ENCODE assay signal across 22 cellular contexts in the genomic region with DNA sequence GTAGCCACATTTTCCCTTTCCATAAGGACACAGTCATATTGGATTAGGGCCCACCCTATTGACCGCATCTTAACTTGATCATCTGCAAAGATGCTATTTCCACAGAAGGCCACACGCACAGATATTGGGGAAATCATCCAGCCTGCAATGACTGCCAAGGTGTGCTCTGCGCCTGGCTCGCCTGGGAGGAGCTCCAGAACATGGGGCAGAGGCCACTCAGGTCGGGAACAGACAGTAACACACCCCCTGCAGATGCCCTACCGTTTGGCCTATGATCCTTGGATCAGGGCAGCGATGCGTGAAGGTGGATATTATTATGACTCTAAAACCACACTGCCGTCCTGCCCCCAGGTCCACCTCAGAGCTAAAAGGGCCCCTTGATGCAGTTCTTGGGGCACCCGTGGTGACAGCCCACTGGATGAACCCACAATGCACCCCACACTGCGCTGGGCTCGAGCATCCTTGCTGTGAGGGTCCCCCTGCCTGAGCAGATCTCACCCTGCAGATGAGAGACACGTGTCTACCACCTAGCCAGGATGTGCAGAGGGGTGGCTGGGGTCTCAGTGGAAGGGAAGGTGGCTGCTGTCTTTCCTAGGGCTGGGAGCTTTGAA.
"Had no signal": no experiment of that assay in that cellular context is flagged by ENCODE, and none has a peak within 500 bp of the region (broad histone marks: within the 10 kb centered on the region; RNA-seq: fewer than 3 reads in every experiment).

No MANE protein-coding gene starts in this region.

- ATAC-seq: effector memory CD8-positive, alpha-beta T cell; gastrocnemius medialis; heart right ventricle; lower lobe of right lung; right cardiac atrium; stimulated activated memory B cell treated with anti-CD40 and anti-IgM and Interleukin-4, amounts not matched to agents 10 μg/mL and 1 μg/mL and 100 μg/mL, for 72 hours had no signal

- H3K36me3 Mint-ChIP-seq: stimulated activated memory B cell treated with anti-CD40 and anti-IgM and Interleukin-4, amounts not matched to agents 10 μg/mL and 1 μg/mL and 100 μg/mL, for 72 hours had no signal

- H3K4me2 ChIP-seq: smooth muscle cell had no signal

- H3K9me3 Mint-ChIP-seq: stimulated activated naive CD8-positive, alpha-beta T cell treated with anti-CD3 and anti-CD28 coated beads, Interleukin-15, Interleukin-2, amounts not matched to agents 100 ng/mL and 50 ng/mL, for 24 hours had no signal

- DNase-seq: effector memory CD8-positive, alpha-beta T cell; gastrocnemius medialis; heart right ventricle; hypothalamus; left ventricle myocardium inferior; lower lobe of right lung; mesendoderm; naive B cell; nephron progenitor cell; ovary; right cardiac atrium; stimulated activated CD4-positive, alpha-beta T cell treated with anti-CD3 and anti-CD28 coated beads, Interleukin-4, amount 100 ng/mL, for 1 hour; stimulated activated CD8-positive, alpha-beta memory T cell treated with anti-CD3 and anti-CD28 coated beads, Interleukin-4, amount 100 ng/mL, for 48 hours; tibial artery; upper lobe of left lung had no signal

- H3K27ac Mint-ChIP-seq: effector memory CD8-positive, alpha-beta T cell; naive B cell; progenitor cell of endocrine pancreas; stimulated activated memory B cell treated with anti-CD40 and anti-IgM and Interleukin-4, amounts not matched to agents 10 μg/mL and 1 μg/mL and 100 μg/mL, for 72 hours; stimulated activated naive CD8-positive, alpha-beta T cell treated with anti-CD3 and anti-CD28 coated beads, Interleukin-15, Interleukin-2, amounts not matched to agents 100 ng/mL and 50 ng/mL, for 24 hours had no signal

- H3K27me3 Mint-ChIP-seq: progenitor cell of endocrine pancreas had no signal

- H3K4me3 ChIP-seq: esophagus muscularis mucosa, gastrocnemius medialis, heart right ventricle, left ventricle myocardium inferior, lower lobe of right lung, ovary, smooth muscle cell, tibial artery, upper lobe of left lung, vagina had no signal

- H3K4me3 Mint-ChIP-seq: effector memory CD8-positive, alpha-beta T cell; naive B cell; nephron progenitor cell; stimulated activated memory B cell treated with anti-CD40 and anti-IgM and Interleukin-4, amounts not matched to agents 10 μg/mL and 1 μg/mL and 100 μg/mL, for 72 hours; stimulated activated naive CD8-positive, alpha-beta T cell treated with anti-CD3 and anti-CD28 coated beads, Interleukin-15, Interleukin-2, amounts not matched to agents 100 ng/mL and 50 ng/mL, for 24 hours had no signal

- H3K27me3 ChIP-seq: esophagus muscularis mucosa, gastrocnemius medialis, ovary, tibial artery, upper lobe of left lung, vagina had no signal

- H3K9me3 ChIP-seq: esophagus muscularis mucosa, gastrocnemius medialis, heart right ventricle, left ventricle myocardium inferior, lower lobe of right lung, ovary, tibial artery, upper lobe of left lung, vagina had no signal

- H3K27ac ChIP-seq: epithelial cell of prostate, esophagus muscularis mucosa, gastrocnemius medialis, left ventricle myocardium inferior, lower lobe of right lung, ovary, tibial artery, vagina had no signal

- H3K4me1 Mint-ChIP-seq: stimulated activated memory B cell treated with anti-CD40 and anti-IgM and Interleukin-4, amounts not matched to agents 10 μg/mL and 1 μg/mL and 100 μg/mL, for 72 hours had no signal

- H3K36me3 ChIP-seq: esophagus muscularis mucosa, gastrocnemius medialis, heart right ventricle, left ventricle myocardium inferior, lower lobe of right lung, ovary, tibial artery, upper lobe of left lung, vagina had no signal
